In the genomic region with DNA sequence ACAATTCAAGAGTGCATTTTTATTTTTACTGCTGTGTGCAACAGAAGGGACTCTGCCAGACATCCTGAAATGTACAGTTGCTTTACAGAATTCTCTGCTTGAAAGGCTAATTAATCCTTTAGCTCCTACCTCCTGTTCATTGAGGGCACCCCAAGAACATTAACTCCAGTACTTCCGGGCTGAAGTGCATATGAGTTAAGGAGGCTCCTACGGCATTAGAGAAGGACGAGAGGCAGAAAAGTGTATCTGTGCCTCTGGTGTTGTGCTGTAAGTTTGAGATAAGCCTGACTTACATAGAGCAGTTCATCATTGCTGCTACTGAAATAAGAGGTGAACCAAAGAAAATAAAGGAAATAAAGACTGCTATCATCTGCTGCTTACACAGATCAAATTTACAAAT, we compare ENCODE assay signal across 1 cellular context.
TF ChIP-seq lines count a peak whose summit lies in the region.

No MANE protein-coding gene starts in this region.

TF ChIP-seq in K562, 482 proteins besides CTCF, POLR2A, EP300 and RAD21 (continued from another document and continues in another):
- no peak for TF ChIP-seq MGA (IDR thresholded peaks at IDR 0.05)
- no peak for TF ChIP-seq ZNF41 (CRISPR knock-in tag; conservative IDR thresholded peaks at IDR 0.05)
- no peak for TF ChIP-seq CREBBP (IDR thresholded peaks at IDR 0.05; ENCODE audit: low read depth, low read length)
- no peak for TF ChIP-seq THRAP3 (IDR thresholded peaks at IDR 0.05; ENCODE audit: borderline replicate concordance)
- TF ChIP-seq MEF2A (IDR thresholded peaks at IDR 0.05; ENCODE audit: control insufficient read depth, low read depth, low read length): no peak
- no peak for TF ChIP-seq MLLT1 (IDR thresholded peaks at IDR 0.05)
- peak; percentile 79 for TF ChIP-seq CREM (IDR thresholded peaks at IDR 0.05; ENCODE audit: low read depth)
- TF ChIP-seq RBM25 (IDR thresholded peaks at IDR 0.05; ENCODE audit: low read depth, low read length, severe bottlenecking): no peak
- TF ChIP-seq SMARCE1 (IDR thresholded peaks at IDR 0.05): peak; percentile 59; the same call in 1 of the 2 replicates
- TF ChIP-seq ZNF124 (CRISPR knock-in tag; IDR thresholded peaks at IDR 0.05): no peak
- TF ChIP-seq THAP12 (CRISPR knock-in tag; IDR thresholded peaks at IDR 0.05): no peak
- TF ChIP-seq, protein P1, sequence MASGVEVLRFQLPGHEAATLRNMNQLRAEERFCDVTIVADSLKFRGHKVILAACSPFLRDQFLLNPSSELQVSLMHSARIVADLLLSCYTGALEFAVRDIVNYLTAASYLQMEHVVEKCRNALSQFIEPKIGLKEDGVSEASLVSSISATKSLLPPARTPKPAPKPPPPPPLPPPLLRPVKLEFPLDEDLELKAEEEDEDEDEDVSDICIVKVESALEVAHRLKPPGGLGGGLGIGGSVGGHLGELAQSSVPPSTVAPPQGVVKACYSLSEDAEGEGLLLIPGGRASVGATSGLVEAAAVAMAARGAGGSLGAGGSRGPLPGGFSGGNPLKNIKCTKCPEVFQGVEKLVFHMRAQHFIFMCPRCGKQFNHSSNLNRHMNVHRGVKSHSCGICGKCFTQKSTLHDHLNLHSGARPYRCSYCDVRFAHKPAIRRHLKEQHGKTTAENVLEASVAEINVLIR (CRISPR knock-in tag; IDR thresholded peaks at IDR 0.05): no peak
- TF ChIP-seq BDP1 (IDR thresholded peaks at IDR 0.05; ENCODE audit: insufficient read depth, insufficient read length): no peak
- TF ChIP-seq ELF1 (tag; IDR thresholded peaks at IDR 0.05): no peak
- TF ChIP-seq ZNF699 (CRISPR knock-in tag; IDR thresholded peaks at IDR 0.05; ENCODE audit: insufficient replicate concordance): no peak
- TF ChIP-seq DLX4 (CRISPR knock-in tag; IDR thresholded peaks at IDR 0.05): no peak
- no peak for TF ChIP-seq FOXK1 (CRISPR knock-in tag; IDR thresholded peaks at IDR 0.05; ENCODE audit: borderline replicate concordance)
- TF ChIP-seq, protein P2, sequence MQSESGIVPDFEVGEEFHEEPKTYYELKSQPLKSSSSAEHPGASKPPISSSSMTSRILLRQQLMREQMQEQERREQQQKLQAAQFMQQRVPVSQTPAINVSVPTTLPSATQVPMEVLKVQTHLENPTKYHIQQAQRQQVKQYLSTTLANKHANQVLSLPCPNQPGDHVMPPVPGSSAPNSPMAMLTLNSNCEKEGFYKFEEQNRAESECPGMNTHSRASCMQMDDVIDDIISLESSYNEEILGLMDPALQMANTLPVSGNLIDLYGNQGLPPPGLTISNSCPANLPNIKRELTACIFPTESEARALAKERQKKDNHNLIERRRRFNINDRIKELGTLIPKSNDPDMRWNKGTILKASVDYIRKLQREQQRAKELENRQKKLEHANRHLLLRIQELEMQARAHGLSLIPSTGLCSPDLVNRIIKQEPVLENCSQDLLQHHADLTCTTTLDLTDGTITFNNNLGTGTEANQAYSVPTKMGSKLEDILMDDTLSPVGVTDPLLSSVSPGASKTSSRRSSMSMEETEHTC (IDR thresholded peaks at IDR 0.05): no peak
- TF ChIP-seq FOXP4 (CRISPR knock-in tag; IDR thresholded peaks at IDR 0.05; ENCODE audit: borderline replicate concordance): no peak
- no peak for TF ChIP-seq ZNF174 (CRISPR knock-in tag; IDR thresholded peaks at IDR 0.05)
- no peak for TF ChIP-seq ZNF778 (CRISPR knock-in tag; IDR thresholded peaks at IDR 0.05)
- TF ChIP-seq, protein P3, sequence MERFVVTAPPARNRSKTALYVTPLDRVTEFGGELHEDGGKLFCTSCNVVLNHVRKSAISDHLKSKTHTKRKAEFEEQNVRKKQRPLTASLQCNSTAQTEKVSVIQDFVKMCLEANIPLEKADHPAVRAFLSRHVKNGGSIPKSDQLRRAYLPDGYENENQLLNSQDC (CRISPR knock-in tag; IDR thresholded peaks at IDR 0.05): no peak
- TF ChIP-seq TBL1XR1 (IDR thresholded peaks at IDR 0.05; ENCODE audit: low read length in 2 of 2): no peak
- TF ChIP-seq ZFP30 (CRISPR knock-in tag; IDR thresholded peaks at IDR 0.05; ENCODE audit: borderline replicate concordance): no peak
- 0 out of 4 replicates have a peak, but pooled peaks of 1 of the 2 experiments have one; percentile 51 for TF ChIP-seq BCLAF1 (IDR thresholded peaks at IDR 0.05; ENCODE audit: borderline replicate concordance in 1 of 2, control insufficient read depth in 1 of 2, low read depth in 2 of 2, low read length in 1 of 2)
- TF ChIP-seq RB1 (IDR thresholded peaks at IDR 0.05; ENCODE audit: low read depth): no peak
- TF ChIP-seq PHB (CRISPR knock-in tag; IDR thresholded peaks at IDR 0.05): no peak
- TF ChIP-seq XRCC4 (IDR thresholded peaks at IDR 0.05; ENCODE audit: extremely low read depth, insufficient read depth, insufficient read length): no peak
- no peak for TF ChIP-seq PHF20 (IDR thresholded peaks at IDR 0.05; ENCODE audit: partially characterized antibody)
- no peak for TF ChIP-seq MAFF (IDR thresholded peaks at IDR 0.05; ENCODE audit: low read length)
